ENCODE assay signal across 1 cellular context in genomic region chr7:25856056-25856780, GRCh38.
TF ChIP-seq lines count a peak whose summit lies in the region.

No MANE protein-coding gene starts in this region.

TF ChIP-seq in K562, 482 proteins besides CTCF, POLR2A, EP300 and RAD21 (continued from another document):
- TF ChIP-seq THAP7 (CRISPR knock-in tag; IDR thresholded peaks at IDR 0.05) (no peak), SMARCB1 (IDR thresholded peaks at IDR 0.05; ENCODE audit: insufficient read length, low read depth) (no peak), ZNF766 (CRISPR knock-in tag; conservative IDR thresholded peaks at IDR 0.05) (no peak), E2F4 (CRISPR knock-in tag; IDR thresholded peaks at IDR 0.05; ENCODE audit: low read depth) (no peak), KLF1 (tag; IDR thresholded peaks at IDR 0.05) (no peak), TCFL5 (CRISPR knock-in tag; conservative IDR thresholded peaks at IDR 0.05) (no peak), ZNF41 (CRISPR knock-in tag; conservative IDR thresholded peaks at IDR 0.05) (no peak), HDGF (IDR thresholded peaks at IDR 0.05) (no peak), ZNF174 (CRISPR knock-in tag; IDR thresholded peaks at IDR 0.05) (no peak), RAD51 (IDR thresholded peaks at IDR 0.05; ENCODE audit: borderline replicate concordance, low read depth) (no peak)
